In the genomic region with DNA sequence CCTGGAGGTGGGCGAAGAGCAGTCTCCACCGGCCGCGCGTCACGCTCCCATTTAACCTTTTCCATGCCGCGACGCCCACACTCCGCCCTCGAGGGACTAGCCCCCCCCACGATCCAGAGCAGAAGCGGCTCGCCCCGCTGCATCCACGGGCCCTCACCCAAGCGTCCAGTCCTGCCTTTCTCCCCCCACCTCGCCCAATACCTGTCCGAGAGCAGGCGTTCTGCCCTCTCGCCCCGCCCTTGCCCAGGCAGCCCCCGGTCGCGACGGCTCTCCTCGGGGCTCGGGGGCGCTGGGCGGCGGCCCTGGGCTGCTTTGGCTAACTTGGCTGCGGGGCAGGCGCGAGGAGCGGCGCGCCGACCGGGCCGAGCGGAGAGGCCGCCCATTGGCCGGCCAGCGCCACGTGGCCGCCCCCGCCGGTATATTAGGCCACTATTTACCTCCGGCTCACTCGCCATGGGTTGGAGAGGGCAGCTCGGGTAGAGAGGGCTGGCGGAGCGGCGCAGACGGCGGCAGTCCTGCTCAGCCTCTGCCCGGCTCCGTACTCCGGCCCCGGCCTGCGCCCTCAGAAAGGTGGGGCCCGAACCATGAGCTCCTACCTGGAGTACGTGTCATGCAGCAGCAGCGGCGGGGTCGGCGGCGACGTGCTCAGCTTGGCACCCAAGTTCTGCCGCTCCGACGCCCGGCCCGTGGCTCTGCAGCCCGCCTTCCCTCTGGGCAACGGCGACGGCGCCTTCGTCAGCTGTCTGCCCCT, we compare ENCODE assay signal across 9 cellular contexts. TPM values are rescaled to one million over a fixed set of nuclear protein-coding genes. Genes with fewer than 3 reads are reported as not detected.
DNase-seq lines count a peak whose midpoint lies in the region; ATAC-seq and TF ChIP-seq lines count a peak whose summit lies in the region.
"Had no signal": no experiment of that assay in that cellular context is flagged by ENCODE, and none has a peak within 500 bp of the region (broad histone marks: within the 10 kb centered on the region; RNA-seq: fewer than 3 reads in every experiment).

A gene (plus strand): TSS at position 451 of the 751 bp plus-strand sequence. CDS start 134 bp downstream, at position 585.

- no peak within 1 kb of the TSS for H4K8ac ChIP-seq in trophoblast cell (ENCODE audit: low read depth, low read length)

- no peak within 1 kb of the TSS for H3K4ac ChIP-seq in trophoblast cell (ENCODE audit: low read depth, low read length)

- peaks cover 7% of the 10 kb centered on the region for H3K27me3 ChIP-seq in MG63
- peaks cover 37 to 100% (median 100%) of the 10 kb centered on the region in 7 donors for H3K27me3 ChIP-seq in heart right ventricle
- H3K27me3 ChIP-seq in trophoblast cell (ENCODE audit: insufficient read depth, low read length) = peaks cover 49% of the 10 kb centered on the region

- H2BK5ac ChIP-seq in trophoblast cell (ENCODE audit: low read depth, low read length, poor library complexity) = no peak within 1 kb of the TSS

- H4K91ac ChIP-seq in trophoblast cell (ENCODE audit: low read depth, low read length) = no peak within 1 kb of the TSS

- H3K14ac ChIP-seq in trophoblast cell (ENCODE audit: low read length) = no peak within 1 kb of the TSS

- no peak within 1 kb of the TSS for H2BK12ac ChIP-seq in trophoblast cell (ENCODE audit: low read length)

- ATAC-seq in heart right ventricle = peak in 5 of 8 donors; percentile 37 to 79 (median 68)
- no peak for ATAC-seq in HG02642 (IDR thresholded peaks at IDR 0.05; ENCODE audit: poor library complexity, unreplicated experiment)
- no peak for ATAC-seq in HG03045 (IDR thresholded peaks at IDR 0.05; ENCODE audit: unreplicated experiment)

- WGBS in heart right ventricle, 2 donors = 1% methylated on average over 75 to 80 of the region's 80 CpGs
- no CpG with 5 or more reads among the region's 80 CpGs for WGBS in trophoblast cell (ENCODE audit: extremely low coverage, insufficient coverage, insufficient read length)

- DNase-seq in NCI-H2081 (lab: John Stamatoyannopoulos, UW) (peak; percentile 77 to 86), NCI-H2081 treated with DMSO at 0.1 percent for 48 hours (lab: John Stamatoyannopoulos, UW) (no peak), MG63 (peak; percentile 65), heart right ventricle (no peak), trophoblast cell (peak in 1 of 2 donors; percentile 35)
- DNase-seq in activated T-helper 2 cell treated with anti-CD3 and anti-CD28 coated beads, Interferon-gamma antibody, Interleukin-2, Interleukin-4, amounts not matched to agents 10 μg/mL and 5 μg/mL and 100 μg/mL, durations not matched to agents 14 hours and 24 hours and 36 hours (ENCODE audit: low spot score) = no peak

- H3K27ac Mint-ChIP-seq in activated T-helper 2 cell treated with anti-CD3 and anti-CD28 coated beads, Interferon-gamma antibody, Interleukin-2, Interleukin-4, amounts not matched to agents 10 μg/mL and 5 μg/mL and 100 μg/mL, durations not matched to agents 14 hours and 24 hours and 36 hours = no peak within 1 kb of the TSS

- H3K4me1 ChIP-seq in heart right ventricle = peaks cover 9 to 33% (median 27%) of the 10 kb centered on the region in 9 donors
- H3K4me1 ChIP-seq in trophoblast cell (ENCODE audit: control insufficient read depth in 1 of 2, insufficient read depth in 2 of 2, low read length in 2 of 2) = peaks cover 9 to 10% of the 10 kb centered on the region in 2 experiments

- no peaks in the 10 kb centered on the region for H3K9me3 ChIP-seq in MG63
- H3K9me3 ChIP-seq in heart right ventricle = no peaks in the 10 kb centered on the region
- H3K9me3 ChIP-seq in trophoblast cell (ENCODE audit: insufficient read depth, low read depth, low read length) = peaks cover 11% of the 10 kb centered on the region

- no peak for TF ChIP-seq CTCF in heart right ventricle (IDR thresholded peaks at IDR 0.05)

- no peak within 1 kb of the TSS for H3K9ac ChIP-seq in trophoblast cell (ENCODE audit: low read length)

- H3K79me1 ChIP-seq in trophoblast cell (ENCODE audit: low read length) = no peaks in the 10 kb centered on the region

- peaks cover 10% of the 10 kb centered on the region for H3K4me1 Mint-ChIP-seq in activated T-helper 2 cell treated with anti-CD3 and anti-CD28 coated beads, Interferon-gamma antibody, Interleukin-2, Interleukin-4, amounts not matched to agents 10 μg/mL and 5 μg/mL and 100 μg/mL, durations not matched to agents 14 hours and 24 hours and 36 hours (ENCODE audit: low read depth)

- H3K27ac ChIP-seq in heart right ventricle (peak within 1 kb of the TSS in 1 of 10 donors; percentile 40), trophoblast cell (ENCODE audit: low read depth, low read length) (no peak within 1 kb of the TSS)
- H3K27ac ChIP-seq: C4-2B had no signal

- no peak within 1 kb of the TSS for H2AK5ac ChIP-seq in trophoblast cell (ENCODE audit: low read length)

- H4K12ac ChIP-seq in trophoblast cell (ENCODE audit: low read depth, low read length) = no peak within 1 kb of the TSS

- H3K18ac ChIP-seq in trophoblast cell (ENCODE audit: low read length) = no peak within 1 kb of the TSS

- no peaks in the 10 kb centered on the region for H3K79me2 ChIP-seq in trophoblast cell (ENCODE audit: control insufficient read depth, insufficient read depth, low read length, poor library complexity)

- no peaks in the 10 kb centered on the region for H3K36me3 ChIP-seq in MG63
- H3K36me3 ChIP-seq in heart right ventricle = no peaks in the 10 kb centered on the region
- no peaks in the 10 kb centered on the region for H3K36me3 ChIP-seq in trophoblast cell (ENCODE audit: control insufficient read depth in 1 of 2, insufficient read depth in 2 of 2, low read length in 2 of 2)

- H3K4me2 ChIP-seq in trophoblast cell (ENCODE audit: low read length) = peak within 1 kb of the TSS; percentile 48

- intact Hi-C loops in activated T-helper 2 cell treated with anti-CD3 and anti-CD28 coated beads, Interferon-gamma antibody, Interleukin-2, Interleukin-4, amounts not matched to agents 10 μg/mL and 5 μg/mL and 100 μg/mL, durations not matched to agents 14 hours and 24 hours and 36 hours (cut with micrococcal nuclease) = loop anchor here (2.0 kb wide), 1 partner anchor 368 kb away; no protein-coding TSS in a partner anchor
- intact Hi-C loops in heart right ventricle (cut with DNase I) = no loop called here

- peak within 1 kb of the TSS; percentile 76 for H3K4me3 Mint-ChIP-seq in activated T-helper 2 cell treated with anti-CD3 and anti-CD28 coated beads, Interferon-gamma antibody, Interleukin-2, Interleukin-4, amounts not matched to agents 10 μg/mL and 5 μg/mL and 100 μg/mL, durations not matched to agents 14 hours and 24 hours and 36 hours (ENCODE audit: low read depth)

- H3K36me3 Mint-ChIP-seq in activated T-helper 2 cell treated with anti-CD3 and anti-CD28 coated beads, Interferon-gamma antibody, Interleukin-2, Interleukin-4, amounts not matched to agents 10 μg/mL and 5 μg/mL and 100 μg/mL, durations not matched to agents 14 hours and 24 hours and 36 hours (ENCODE audit: low read depth) = peaks cover 3% of the 10 kb centered on the region

- H2AFZ ChIP-seq in trophoblast cell (ENCODE audit: insufficient read depth, low read length, poor library complexity) = peak within 1 kb of the TSS; percentile 51

- peaks cover 74% of the 10 kb centered on the region for H3K27me3 Mint-ChIP-seq in activated T-helper 2 cell treated with anti-CD3 and anti-CD28 coated beads, Interferon-gamma antibody, Interleukin-2, Interleukin-4, amounts not matched to agents 10 μg/mL and 5 μg/mL and 100 μg/mL, durations not matched to agents 14 hours and 24 hours and 36 hours (ENCODE audit: low read depth)

- no peaks in the 10 kb centered on the region for H3K9me3 Mint-ChIP-seq in activated T-helper 2 cell treated with anti-CD3 and anti-CD28 coated beads, Interferon-gamma antibody, Interleukin-2, Interleukin-4, amounts not matched to agents 10 μg/mL and 5 μg/mL and 100 μg/mL, durations not matched to agents 14 hours and 24 hours and 36 hours

- H3K4me3 ChIP-seq in MG63 (peak within 1 kb of the TSS; percentile 76), heart right ventricle (peak within 1 kb of the TSS; percentile 37 to 65 (median 55)), trophoblast cell (ENCODE audit: low read depth, low read length) (peak within 1 kb of the TSS; percentile 49)

- no peak within 1 kb of the TSS for H3K23ac ChIP-seq in trophoblast cell (ENCODE audit: low read length)

- H2BK120ac ChIP-seq in trophoblast cell (ENCODE audit: insufficient read depth, low read length, poor library complexity) = no peak within 1 kb of the TSS

RNA-seq across cellular contexts. Expression of the gene that starts here (rescaled TPM):
- total RNA-seq in MG63 (2014; rRNA removed; shearing (Covaris generic); ENCODE audit: low replicate concordance) = 0.20 TPM in 1 of 2 replicates, not detected in the other
- not detected in 2 replicates for total RNA-seq in activated T-helper 2 cell treated with anti-CD3 and anti-CD28 coated beads, Interferon-gamma antibody, Interleukin-2, Interleukin-4, amounts not matched to agents 10 μg/mL and 5 μg/mL and 100 μg/mL, durations not matched to agents 14 hours and 24 hours and 36 hours
- under 1 TPM in 2 of 10 donors, not detected in 8; 0.19 to 0.23 TPM for total RNA-seq in heart right ventricle
- under 1 TPM; 0.03 to 0.15 TPM for polyA plus RNA-seq in heart right ventricle
- not detected in 2 replicates for polyA plus RNA-seq in trophoblast cell (2013)

Comparison
In these comparisons a context has a peak if more than half of its experiments do, and no peak if none do; other contexts are left out.
1. DNase-seq: peak in NCI-H2081 (2 of 2); none in NCI-H2081 treated with DMSO at 0.1 percent for 48 hours (single experiment), activated T-helper 2 cell treated with anti-CD3 and anti-CD28 coated beads, Interferon-gamma antibody, Interleukin-2, Interleukin-4, amounts not matched to agents 10 μg/mL and 5 μg/mL and 100 μg/mL, durations not matched to agents 14 hours and 24 hours and 36 hours (single experiment) and heart right ventricle (0 of 2).
2. Peak in DNase-seq and H3K4me3 ChIP-seq in MG63; RNA of the gene not detected or under 1 TPM.
3. Peak in ATAC-seq and H3K4me3 ChIP-seq in heart right ventricle; RNA of the gene not detected or under 1 TPM.
4. Peak in every context shown above with its lines, with median percentiles within 50 percentile points of each other: H3K4me3 ChIP-seq.